1 cellular context compared by ENCODE assay signal in genomic region chr5:10590226-10591047, GRCh38.
A peak's percentile ranks its signal among the peaks of the same experiment; 100 is the strongest.
TF ChIP-seq lines count a peak whose summit lies in the region.

No MANE protein-coding gene starts in this region.

TF ChIP-seq in K562, 482 proteins besides CTCF, POLR2A, EP300 and RAD21 (continued from another document and continues in another):
- TF ChIP-seq CHD7 (IDR thresholded peaks at IDR 0.05; ENCODE audit: low read depth, low read length): no peak
- TF ChIP-seq TCF7L2 (IDR thresholded peaks at IDR 0.05; ENCODE audit: low read depth, low read length): no peak
- peak; percentile 45; the same call in 1 of the 2 replicates for TF ChIP-seq MAFK (IDR thresholded peaks at IDR 0.05; ENCODE audit: low read length)
- TF ChIP-seq BRF2 (IDR thresholded peaks at IDR 0.05; ENCODE audit: borderline replicate concordance, insufficient read depth, insufficient read length): no peak
- no peak for TF ChIP-seq SNIP1 (IDR thresholded peaks at IDR 0.05; ENCODE audit: low read depth)
- no peak for TF ChIP-seq ZNF407 (IDR thresholded peaks at IDR 0.05; ENCODE audit: low read depth)
- no peak for TF ChIP-seq RAD51 (IDR thresholded peaks at IDR 0.05; ENCODE audit: borderline replicate concordance, low read depth)
- TF ChIP-seq KDM1A (IDR thresholded peaks at IDR 0.05): peak; percentile 66 to 72
- TF ChIP-seq MAZ (CRISPR knock-in tag; conservative IDR thresholded peaks at IDR 0.05 in 1 of 2, IDR thresholded peaks at IDR 0.05 in 1 of 2): no peak
- TF ChIP-seq NFIC (IDR thresholded peaks at IDR 0.05): peak; percentile 39
- peak; percentile 89 for TF ChIP-seq CBFA2T3 (IDR thresholded peaks at IDR 0.05)
- TF ChIP-seq PHF8 (IDR thresholded peaks at IDR 0.05; ENCODE audit: borderline replicate concordance, low read length): no peak
- TF ChIP-seq XRCC5 (IDR thresholded peaks at IDR 0.05; ENCODE audit: low read depth, low read length): no peak
- TF ChIP-seq, protein P1, sequence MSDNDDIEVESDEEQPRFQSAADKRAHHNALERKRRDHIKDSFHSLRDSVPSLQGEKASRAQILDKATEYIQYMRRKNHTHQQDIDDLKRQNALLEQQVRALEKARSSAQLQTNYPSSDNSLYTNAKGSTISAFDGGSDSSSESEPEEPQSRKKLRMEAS (CRISPR knock-in tag; IDR thresholded peaks at IDR 0.05): no peak
- TF ChIP-seq MCM2 (IDR thresholded peaks at IDR 0.05; ENCODE audit: low read depth): no peak
- TF ChIP-seq ZNF76 (CRISPR knock-in tag; IDR thresholded peaks at IDR 0.05; ENCODE audit: borderline replicate concordance): no peak
- TF ChIP-seq ZC3H4 (CRISPR knock-in tag; IDR thresholded peaks at IDR 0.05; ENCODE audit: borderline replicate concordance): no peak
- TF ChIP-seq ZNF699 (CRISPR knock-in tag; IDR thresholded peaks at IDR 0.05; ENCODE audit: insufficient replicate concordance): no peak
- TF ChIP-seq ZNF23 (CRISPR knock-in tag; IDR thresholded peaks at IDR 0.05): no peak
- no peak for TF ChIP-seq ZNF224 (CRISPR knock-in tag; IDR thresholded peaks at IDR 0.05)
- no peak for TF ChIP-seq ETV6 (IDR thresholded peaks at IDR 0.05; ENCODE audit: borderline replicate concordance in 1 of 2, low read depth in 2 of 2, low read length in 1 of 2)
- no peak for TF ChIP-seq ETV6 (CRISPR knock-in tag; IDR thresholded peaks at IDR 0.05; ENCODE audit: borderline replicate concordance)
- TF ChIP-seq MXI1 (IDR thresholded peaks at IDR 0.05; ENCODE audit: low read depth, low read length): no peak
- TF ChIP-seq, protein P2, sequence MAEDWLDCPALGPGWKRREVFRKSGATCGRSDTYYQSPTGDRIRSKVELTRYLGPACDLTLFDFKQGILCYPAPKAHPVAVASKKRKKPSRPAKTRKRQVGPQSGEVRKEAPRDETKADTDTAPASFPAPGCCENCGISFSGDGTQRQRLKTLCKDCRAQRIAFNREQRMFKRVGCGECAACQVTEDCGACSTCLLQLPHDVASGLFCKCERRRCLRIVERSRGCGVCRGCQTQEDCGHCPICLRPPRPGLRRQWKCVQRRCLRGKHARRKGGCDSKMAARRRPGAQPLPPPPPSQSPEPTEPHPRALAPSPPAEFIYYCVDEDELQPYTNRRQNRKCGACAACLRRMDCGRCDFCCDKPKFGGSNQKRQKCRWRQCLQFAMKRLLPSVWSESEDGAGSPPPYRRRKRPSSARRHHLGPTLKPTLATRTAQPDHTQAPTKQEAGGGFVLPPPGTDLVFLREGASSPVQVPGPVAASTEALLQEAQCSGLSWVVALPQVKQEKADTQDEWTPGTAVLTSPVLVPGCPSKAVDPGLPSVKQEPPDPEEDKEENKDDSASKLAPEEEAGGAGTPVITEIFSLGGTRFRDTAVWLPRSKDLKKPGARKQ (CRISPR knock-in tag; IDR thresholded peaks at IDR 0.05): peak; percentile 96
- TF ChIP-seq ESRRA (IDR thresholded peaks at IDR 0.05; ENCODE audit: borderline replicate concordance, low read depth): no peak
- peak; percentile 23; the same call in 1 of the 2 replicates for TF ChIP-seq JUND (IDR thresholded peaks at IDR 0.05; ENCODE audit: borderline replicate concordance, low read depth, low read length)
- peak; percentile 20; the same call in 1 of the 3 replicates for TF ChIP-seq JUND (tag; IDR thresholded peaks at IDR 0.05; ENCODE audit: borderline replicate concordance, low read depth, low read length)
- no peak for TF ChIP-seq KLF10 (CRISPR knock-in tag; IDR thresholded peaks at IDR 0.05)
- TF ChIP-seq FOXM1 (IDR thresholded peaks at IDR 0.05; ENCODE audit: low read depth): no peak
- no peak for TF ChIP-seq FOXM1 (CRISPR knock-in tag; IDR thresholded peaks at IDR 0.05; ENCODE audit: low read depth)
- TF ChIP-seq SLC30A9 (CRISPR knock-in tag; IDR thresholded peaks at IDR 0.05): no peak
- no peak for TF ChIP-seq SMARCC2 (IDR thresholded peaks at IDR 0.05; ENCODE audit: low read depth)
- TF ChIP-seq ZNF717 (CRISPR knock-in tag; IDR thresholded peaks at IDR 0.05): no peak
- no peak for TF ChIP-seq COPS2 (conservative IDR thresholded peaks at IDR 0.05)
- TF ChIP-seq MAFG (tag; conservative IDR thresholded peaks at IDR 0.05): peak; percentile 71
- no peak for TF ChIP-seq HOXB6 (CRISPR knock-in tag; IDR thresholded peaks at IDR 0.05; ENCODE audit: borderline replicate concordance)
- TF ChIP-seq, protein P3, sequence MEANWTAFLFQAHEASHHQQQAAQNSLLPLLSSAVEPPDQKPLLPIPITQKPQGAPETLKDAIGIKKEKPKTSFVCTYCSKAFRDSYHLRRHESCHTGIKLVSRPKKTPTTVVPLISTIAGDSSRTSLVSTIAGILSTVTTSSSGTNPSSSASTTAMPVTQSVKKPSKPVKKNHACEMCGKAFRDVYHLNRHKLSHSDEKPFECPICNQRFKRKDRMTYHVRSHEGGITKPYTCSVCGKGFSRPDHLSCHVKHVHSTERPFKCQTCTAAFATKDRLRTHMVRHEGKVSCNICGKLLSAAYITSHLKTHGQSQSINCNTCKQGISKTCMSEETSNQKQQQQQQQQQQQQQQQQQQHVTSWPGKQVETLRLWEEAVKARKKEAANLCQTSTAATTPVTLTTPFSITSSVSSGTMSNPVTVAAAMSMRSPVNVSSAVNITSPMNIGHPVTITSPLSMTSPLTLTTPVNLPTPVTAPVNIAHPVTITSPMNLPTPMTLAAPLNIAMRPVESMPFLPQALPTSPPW (CRISPR knock-in tag; IDR thresholded peaks at IDR 0.05): no peak; the same call in 1 of the 2 replicates
- TF ChIP-seq SOX6 (IDR thresholded peaks at IDR 0.05): peak; percentile 27; the same call in 1 of the 2 replicates
- TF ChIP-seq SPI1 (IDR thresholded peaks at IDR 0.05; ENCODE audit: borderline replicate concordance, low read depth, low read length): no peak
